Comparison of ENCODE assay signal across 11 cellular contexts in genomic region chr11:12827369-12827768, GRCh38.
DNase-seq lines count a peak whose midpoint lies in the region; ATAC-seq and TF ChIP-seq lines count a peak whose summit lies in the region.
"Had no signal": no experiment of that assay in that cellular context is flagged by ENCODE, and none has a peak within 500 bp of the region (broad histone marks: within the 10 kb centered on the region; RNA-seq: fewer than 3 reads in every experiment).

No MANE protein-coding gene starts in this region.

- no peaks in the 10 kb centered on the region; the same call in none of the 2 replicates for H4K20me1 ChIP-seq in KMS-11 (ENCODE audit: insufficient read depth)

- H3K36me3 Mint-ChIP-seq in brain = peaks cover 17% of the 10 kb centered on the region
- H3K36me3 Mint-ChIP-seq: memory B cell had no signal

- H3K4me3 Mint-ChIP-seq in brain = peak overlapping the region; percentile 87 to 93 (median 89)
- H3K4me3 Mint-ChIP-seq: activated T-cell treated with anti-CD3 and anti-CD28 coated beads, Interleukin-2, amount 50 U/mL, for 24 hours; memory B cell had no signal

- H3K9me3 Mint-ChIP-seq in brain = peaks cover 0 to 5% (median 4%) of the 10 kb centered on the region in 5 experiments
- H3K9me3 Mint-ChIP-seq: activated T-cell treated with anti-CD3 and anti-CD28 coated beads, Interleukin-2, amount 50 U/mL, for 24 hours had no signal

- H3K4me3 ChIP-seq in KMS-11 (IDR thresholded peaks at IDR 0.05; ENCODE audit: insufficient read depth, low read depth, low read length) (no peak overlapping the region), liver (ENCODE audit: low read depth in 1 of 3, low read length in 3 of 3) (peak overlapping the region in 2 of 3 donors; percentile 52 to 55), suprapubic skin (peak overlapping the region; percentile 44)

- H3K79me2 ChIP-seq in KMS-11 (ENCODE audit: insufficient read depth, low read depth) = peaks cover 74% of the 10 kb centered on the region

- peaks cover 83% of the 10 kb centered on the region for H3K4me1 Mint-ChIP-seq in brain

- H2AFZ ChIP-seq in KMS-11 (ENCODE audit: low read depth) = no peak overlapping the region

- no peak for TF ChIP-seq RAD21 in liver (IDR thresholded peaks at IDR 0.05)

- H3K27me3 ChIP-seq in KMS-11 (ENCODE audit: insufficient read depth, low read depth) (no peaks in the 10 kb centered on the region), liver (ENCODE audit: control insufficient read depth in 4 of 4, insufficient read depth in 4 of 4, low read length in 3 of 4) (peaks cover 0 to 3% (median 0%) of the 10 kb centered on the region in 4 donors), suprapubic skin (no peaks in the 10 kb centered on the region)

- H3K9ac ChIP-seq in KMS-11 (peak overlapping the region; percentile 41), liver (ENCODE audit: low read depth in 1 of 2, low read length in 2 of 2) (peak overlapping the region in 1 of 2 donors; percentile 1)

- no peak for TF ChIP-seq EP300 in suprapubic skin (IDR thresholded peaks at IDR 0.05)

- H3K4me2 ChIP-seq in KMS-11 = peak overlapping the region; percentile 81

- no peaks in the 10 kb centered on the region for H3K27me3 Mint-ChIP-seq in brain

- H3K4me1 ChIP-seq in KMS-11 (ENCODE audit: low read depth, poor library complexity, severe bottlenecking) (peaks cover 51% of the 10 kb centered on the region), liver (ENCODE audit: control insufficient read depth in 4 of 4, insufficient read depth in 4 of 4, low read length in 3 of 4) (peaks cover 2 to 46% (median 31%) of the 10 kb centered on the region in 4 donors), suprapubic skin (peaks cover 35% of the 10 kb centered on the region)

- no peak for DNase-seq in suprapubic skin (ENCODE audit: low spot score in 2 of 2)
- DNase-seq in sciatic nerve (ENCODE audit: low spot score) = no peak
- DNase-seq in GM13976 (ENCODE audit: low spot score) = no peak
- DNase-seq: activated T-cell treated with anti-CD3 and anti-CD28 coated beads, Interleukin-2, amount 50 U/mL, for 24 hours; cortex of kidney had no signal

- intact Hi-C loops in sciatic nerve (cut with DNase I) = no loop called here

- H3K36me3 ChIP-seq in KMS-11 (ENCODE audit: insufficient read depth) = no peaks in the 10 kb centered on the region
- no peaks in the 10 kb centered on the region for H3K36me3 ChIP-seq in liver (ENCODE audit: control insufficient read depth in 4 of 4, insufficient read depth in 3 of 4, low read depth in 1 of 4, low read length in 3 of 4)
- H3K36me3 ChIP-seq in suprapubic skin = no peaks in the 10 kb centered on the region

- TF ChIP-seq POLR2A in suprapubic skin (IDR thresholded peaks at IDR 0.05) = no peak

- in situ Hi-C loops in GM13976 (cut with MboI; ENCODE audit: low sequenced_read_pairs, unreplicated experiment) = no loop called here

- H3K9me3 ChIP-seq in liver (ENCODE audit: control insufficient read depth in 4 of 4, low read length in 3 of 4) (no peaks in the 10 kb centered on the region), suprapubic skin (no peaks in the 10 kb centered on the region)

- TF ChIP-seq CTCF in KMS-11 (conservative IDR thresholded peaks at IDR 0.05; ENCODE audit: low read depth, low read length) (no peak), brain (conservative IDR thresholded peaks at IDR 0.05) (no peak), liver (IDR thresholded peaks at IDR 0.05; ENCODE audit: low read depth, low read length, missing input control) (no peak), suprapubic skin (IDR thresholded peaks at IDR 0.05) (no peak), GM13976 (IDR thresholded peaks at IDR 0.05; ENCODE audit: borderline replicate concordance, control extremely low read depth, extremely low read depth, insufficient read depth, missing control alignments) (no peak)

- 32% methylated on average over 1 of the region's 1 CpG for WGBS in liver
- WGBS in suprapubic skin = 69% methylated on average over 1 of the region's 1 CpG

- ATAC-seq in sciatic nerve (no peak), HG03442 (IDR thresholded peaks at IDR 0.05; ENCODE audit: unreplicated experiment) (no peak), HG03025 (IDR thresholded peaks at IDR 0.05; ENCODE audit: low FRiP score, unreplicated experiment) (no peak)

- H3K27ac Mint-ChIP-seq in brain = peak overlapping the region; percentile 95 to 99 (median 96)
- H3K27ac Mint-ChIP-seq: activated T-cell treated with anti-CD3 and anti-CD28 coated beads, Interleukin-2, amount 50 U/mL, for 24 hours; memory B cell had no signal

- H3K27ac ChIP-seq in KMS-11 (peak overlapping the region; percentile 72), liver (ENCODE audit: low read depth in 1 of 2, low read length in 2 of 2) (peak overlapping the region; percentile 72 to 75), suprapubic skin (peak overlapping the region; percentile 51)

TF ChIP-seq in liver, 16 proteins besides CTCF, POLR2A, EP300 and RAD21:
- TF ChIP-seq, protein P1, sequence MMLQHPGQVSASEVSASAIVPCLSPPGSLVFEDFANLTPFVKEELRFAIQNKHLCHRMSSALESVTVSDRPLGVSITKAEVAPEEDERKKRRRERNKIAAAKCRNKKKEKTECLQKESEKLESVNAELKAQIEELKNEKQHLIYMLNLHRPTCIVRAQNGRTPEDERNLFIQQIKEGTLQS (IDR thresholded peaks at IDR 0.05) = no peak
- TF ChIP-seq TAF1 (conservative IDR thresholded peaks at IDR 0.05) = no peak
- TF ChIP-seq GABPA (IDR thresholded peaks at IDR 0.05 in 1 of 2, conservative IDR thresholded peaks at IDR 0.05 in 1 of 2) = no peak
- TF ChIP-seq FOXA2 (IDR thresholded peaks at IDR 0.05) = no peak
- no peak for TF ChIP-seq ZBTB33 (IDR thresholded peaks at IDR 0.05)
- TF ChIP-seq NR2F2 (IDR thresholded peaks at IDR 0.05) = no peak
- TF ChIP-seq FOXA1 (IDR thresholded peaks at IDR 0.05) = no peak
